In the genomic region with DNA sequence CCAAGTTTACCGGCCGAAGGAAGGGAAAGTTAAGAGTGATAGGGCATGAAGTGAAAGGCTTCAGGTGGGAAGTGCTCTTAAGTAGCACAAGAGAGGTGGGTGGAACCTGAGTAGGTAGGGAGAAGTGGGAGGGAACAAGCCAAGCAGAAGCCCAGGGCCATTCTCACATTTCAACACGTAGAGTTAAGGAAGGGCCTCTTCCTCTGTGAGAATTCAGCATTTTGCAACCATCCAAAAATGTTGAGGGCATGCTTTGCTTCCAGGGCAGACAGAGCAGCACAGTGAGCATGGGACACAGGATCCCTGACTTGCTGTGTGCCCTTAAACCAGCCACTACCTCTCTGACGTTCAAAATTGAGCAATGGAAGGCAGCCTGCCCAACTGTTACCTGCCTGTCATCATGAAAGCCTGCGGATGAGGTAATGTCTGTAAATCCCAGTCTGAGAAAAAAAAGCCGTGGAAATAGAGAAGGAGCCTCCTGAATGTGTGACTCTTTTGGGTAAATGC, we compare ENCODE assay signal across 9 cellular contexts. TPM values are rescaled to one million over a fixed set of nuclear protein-coding genes. Genes with fewer than 3 reads are reported as not detected.
A peak's percentile ranks its signal among the peaks of the same experiment; 100 is the strongest.
DNase-seq lines count a peak whose midpoint lies in the region; ATAC-seq and TF ChIP-seq lines count a peak whose summit lies in the region.
"Had no signal": no experiment of that assay in that cellular context is flagged by ENCODE, and none has a peak within 500 bp of the region (broad histone marks: within the 10 kb centered on the region; RNA-seq: fewer than 3 reads in every experiment).

No MANE protein-coding gene starts in this region.

- TF ChIP-seq CTCF in OCI-LY7 (conservative IDR thresholded peaks at IDR 0.05; ENCODE audit: low read length) (no peak), stomach (IDR thresholded peaks at IDR 0.05) (no peak), A673 (conservative IDR thresholded peaks at IDR 0.05; ENCODE audit: low read depth, low read length) (no peak)

- H3K4me1 ChIP-seq in OCI-LY7 (ENCODE audit: insufficient read depth, low read length, poor library complexity, severe bottlenecking): peaks cover 87% of the 10 kb centered on the region
- peaks cover 9 to 43% (median 28%) of the 10 kb centered on the region in 4 donors for H3K4me1 ChIP-seq in stomach
- H3K4me1 ChIP-seq in A673 (ENCODE audit: insufficient read depth, low read length, poor library complexity, severe bottlenecking): no peaks in the 10 kb centered on the region

- POLR2A ChIA-PET in OCI-LY7 (lab: Charles Lee) (interaction anchor here (0.8 to 1.0 kb wide), 2 partner anchors 14 to 15 kb away, joined by 3 to 5 read pairs; no protein-coding TSS in a partner anchor), A673 (lab: Charles Lee; ENCODE audit: low non-redundant PET) (no interaction called here)

- H3K9me3 Mint-ChIP-seq in activated naive CD4-positive, alpha-beta T cell treated with anti-CD3 and anti-CD28 coated beads for 36 hours: no peaks in the 10 kb centered on the region

- TF ChIP-seq EP300 in stomach (IDR thresholded peaks at IDR 0.05): no peak

- H3K4me1 Mint-ChIP-seq in activated naive CD4-positive, alpha-beta T cell treated with anti-CD3 and anti-CD28 coated beads for 36 hours (ENCODE audit: low read depth): peaks cover 74% of the 10 kb centered on the region

- H3K27me3 ChIP-seq in stomach: peaks cover 0 to 8% (median 0%) of the 10 kb centered on the region in 3 donors
- no peaks in the 10 kb centered on the region for H3K27me3 ChIP-seq in A673 (replicated peaks; ENCODE audit: insufficient read depth, low read depth, low read length, poor library complexity)

- H3K36me3 ChIP-seq in OCI-LY7 (ENCODE audit: insufficient read depth, low read length) (peaks cover 35% of the 10 kb centered on the region), stomach (no peaks in the 10 kb centered on the region), A673 (ENCODE audit: insufficient read depth, low read length, poor library complexity, severe bottlenecking) (no peaks in the 10 kb centered on the region)

- H4K20me1 ChIP-seq in OCI-LY7 (ENCODE audit: insufficient read depth, low read length): no peaks in the 10 kb centered on the region

- no peaks in the 10 kb centered on the region for H3K27me3 Mint-ChIP-seq in activated naive CD4-positive, alpha-beta T cell treated with anti-CD3 and anti-CD28 coated beads for 36 hours (ENCODE audit: low read depth)

- H2AFZ ChIP-seq in OCI-LY7 (ENCODE audit: low read length): no peak overlapping the region

- H3K4me3 ChIP-seq in OCI-LY7 (ENCODE audit: low read depth, low read length, poor library complexity, severe bottlenecking) (peak overlapping the region; percentile 82), stomach (no peak overlapping the region), A673 (ENCODE audit: low read depth, low read length, poor library complexity, severe bottlenecking) (no peak overlapping the region)

- H3K36me3 Mint-ChIP-seq in activated naive CD4-positive, alpha-beta T cell treated with anti-CD3 and anti-CD28 coated beads for 36 hours (ENCODE audit: low read depth): peaks cover 64% of the 10 kb centered on the region

- peaks cover 75% of the 10 kb centered on the region for H3K79me2 ChIP-seq in OCI-LY7 (ENCODE audit: insufficient read depth, low read depth, low read length)

- peak overlapping the region; percentile 74 for H3K4me3 Mint-ChIP-seq in activated naive CD4-positive, alpha-beta T cell treated with anti-CD3 and anti-CD28 coated beads for 36 hours

- no peak for ATAC-seq in GM18502 (IDR thresholded peaks at IDR 0.05; ENCODE audit: poor library complexity, unreplicated experiment)
- no peak for ATAC-seq in HG02588 (IDR thresholded peaks at IDR 0.05; ENCODE audit: unreplicated experiment)

- CTCF ChIA-PET in activated naive CD4-positive, alpha-beta T cell treated with anti-CD3 and anti-CD28 coated beads for 36 hours (lab: Charles Lee): no interaction called here
- CTCF ChIA-PET in OCI-LY7 (lab: Charles Lee; ENCODE audit: unreplicated experiment) (no interaction called here), A673 (lab: Charles Lee) (no interaction called here)

- peak overlapping the region; percentile 99 for H3K27ac Mint-ChIP-seq in activated naive CD4-positive, alpha-beta T cell treated with anti-CD3 and anti-CD28 coated beads for 36 hours

- H3K27ac ChIP-seq in OCI-LY7 (ENCODE audit: low read depth, low read length, poor library complexity, severe bottlenecking) (peak overlapping the region; percentile 98), stomach (peak overlapping the region in 3 of 5 donors; percentile 34 to 81 (median 36)), A673 (ENCODE audit: low read depth, low read length, poor library complexity, severe bottlenecking) (no peak overlapping the region)

- intact Hi-C loops in activated naive CD4-positive, alpha-beta T cell treated with anti-CD3 and anti-CD28 coated beads for 36 hours (cut with micrococcal nuclease): loop anchor here (1.0 kb wide), 2 partner anchors 22 to 36 kb away; no protein-coding TSS in a partner anchor
- intact Hi-C loops in OCI-LY7 (cut with micrococcal nuclease; ENCODE audit: unreplicated experiment): loop anchor here (5.0 to 10.0 kb wide), 5 partner anchors 218 to 1686 kb away; a partner anchor contains a TSS
- intact Hi-C loops in stomach (cut with DNase I; ENCODE audit: low total_unique reads): no loop called here
- intact Hi-C loops in A673 (cut with micrococcal nuclease; ENCODE audit: unreplicated experiment): no loop called here

- peak; percentile 49 for DNase-seq in activated naive CD4-positive, alpha-beta T cell treated with anti-CD3 and anti-CD28 coated beads for 36 hours
- DNase-seq in activated naive CD4-positive, alpha-beta T cell treated with Interleukin-2 at 50 U/mL for 16 hours: no peak
- DNase-seq in OCI-LY7 (ENCODE audit: low spot score): peak; percentile 49
- DNase-seq in germinal center (ENCODE audit: low spot score): peak; percentile 44
- no peak for DNase-seq in stomach
- DNase-seq in A673 (ENCODE audit: low spot score): no peak
- DNase-seq: NCI-H82 had no signal

- no peaks in the 10 kb centered on the region for H3K9me3 ChIP-seq in OCI-LY7 (ENCODE audit: low read length)
- H3K9me3 ChIP-seq in stomach: no peaks in the 10 kb centered on the region
- no peaks in the 10 kb centered on the region for H3K9me3 ChIP-seq in A673 (ENCODE audit: low read depth, low read length, poor library complexity, severe bottlenecking)

- no peaks in the 10 kb centered on the region for H3K9me2 ChIP-seq in OCI-LY7 (ENCODE audit: insufficient read depth, low read length)

- no peak for TF ChIP-seq POLR2A in stomach (IDR thresholded peaks at IDR 0.05)

- WGBS in stomach, 5 donors: 54 to 74% (median 59%) methylated on average over 6 of the region's 6 CpGs

- BruUV-seq in OCI-LY7 (replicated peaks; lab: Mats Ljungman, UMichigan) (no TSS peak), A673 (replicated peaks; lab: Mats Ljungman, UMichigan) (no TSS peak)

- peak overlapping the region; percentile 100 for H3K4me2 ChIP-seq in OCI-LY7 (ENCODE audit: low read length)

RNA-seq across cellular contexts. Expression of a gene that starts 3.3 kb away (rescaled TPM):
- total RNA-seq in activated naive CD4-positive, alpha-beta T cell treated with anti-CD3 and anti-CD28 coated beads for 36 hours: 100 to 1,000 TPM; 490 to 492 TPM
- 221 and 258 TPM in 2 replicates for total RNA-seq in OCI-LY7 (2014; rRNA removed; shearing (Covaris generic))
- total RNA-seq in OCI-LY7 (2022): 419 and 461 TPM in 2 replicates
- 100 to 1,000 TPM in 2 of 5 donors, 10 to 100 TPM in 3; 19.0 to 162 (median 32.2) TPM for total RNA-seq in stomach
- polyA plus RNA-seq in stomach: 10 to 100 TPM; 14.8 to 27.9 (median 19.1) TPM
- 17.2 and 20.1 TPM in 2 replicates for total RNA-seq in A673 (2021)

Comparison
In these comparisons a context has a peak if more than half of its experiments do, and no peak if none do; other contexts are left out.
1. DNase-seq: peak in activated naive CD4-positive, alpha-beta T cell treated with anti-CD3 and anti-CD28 coated beads for 36 hours (single experiment), OCI-LY7 (single experiment) and germinal center (single experiment); none in activated naive CD4-positive, alpha-beta T cell treated with Interleukin-2 at 50 U/mL for 16 hours (single experiment), stomach (single experiment) and A673 (single experiment).
2. intact Hi-C loops: an anchor here in activated naive CD4-positive, alpha-beta T cell treated with anti-CD3 and anti-CD28 coated beads for 36 hours (1.0 kb wide) and OCI-LY7 (5.0 to 10.0 kb wide); none called in stomach and A673.